30 cellular contexts compared by ENCODE assay signal in genomic region chr13:23584275-23584674, GRCh38.
"Had no signal": no experiment of that assay in that cellular context is flagged by ENCODE, and none has a peak within 500 bp of the region (broad histone marks: within the 10 kb centered on the region; RNA-seq: fewer than 3 reads in every experiment).

No MANE protein-coding gene starts in this region.

- DNase-seq: natural killer cell; occipital lobe; ovary; posterior cingulate gyrus; psoas muscle; right cardiac atrium; right lobe of liver; sigmoid colon; small intestine; stimulated activated CD4-positive, alpha-beta T cell treated with anti-CD3 and anti-CD28 coated beads, Interleukin-12 subunit alpha, Interleukin-12 subunit beta, amount 100 ng/mL, for 4 hours; stimulated activated CD4-positive, alpha-beta T cell treated with anti-CD3 and anti-CD28 coated beads, Interleukin-1b, Interleukin-23, amount 100 ng/mL, for 48 hours; stimulated activated CD4-positive, alpha-beta T cell treated with anti-CD3 and anti-CD28 coated beads, Interleukin-4, amount 100 ng/mL, for 1 hour; stimulated activated CD4-positive, alpha-beta T cell treated with anti-CD3 and anti-CD28 coated beads, Interleukin-4, amount 100 ng/mL, for 4 hours; stimulated activated CD8-positive, alpha-beta memory T cell treated with anti-CD3 and anti-CD28 coated beads, Interleukin-4, amount 100 ng/mL, for 48 hours; stimulated activated naive CD4-positive, alpha-beta T cell; stimulated activated naive CD8-positive, alpha-beta T cell treated with anti-CD3 and anti-CD28 coated beads, Interleukin-15, amount 100 ng/mL, for 72 hours; stimulated activated naive CD8-positive, alpha-beta T cell treated with anti-CD3 and anti-CD28 coated beads, Interleukin-15, Interleukin-2, amounts not matched to agents 100 U/mL and 50 U/mL, for 24 hours; substantia nigra; testis; tibial artery; transverse colon; upper lobe of right lung; uterus had no signal

- H3K27me3 Mint-ChIP-seq: type B pancreatic cell had no signal

- H3K4me3 Mint-ChIP-seq: natural killer cell; nephron; neural progenitor cell; stimulated activated memory B cell treated with anti-CD40 and anti-IgM and Interleukin-4, amounts not matched to agents 10 μg/mL and 1 μg/mL and 100 μg/mL, for 72 hours; stimulated activated naive CD8-positive, alpha-beta T cell treated with anti-CD3 and anti-CD28 coated beads, Interleukin-15, amount 100 ng/mL, for 72 hours; type B pancreatic cell had no signal

- H3K4me3 ChIP-seq: neural progenitor cell, ovary, psoas muscle, right lobe of liver, sigmoid colon, suprapubic skin, testis, tibial artery, transverse colon, upper lobe of right lung, uterus had no signal

- H3K36me3 Mint-ChIP-seq: natural killer cell; stimulated activated memory B cell treated with anti-CD40 and anti-IgM and Interleukin-4, amounts not matched to agents 10 μg/mL and 1 μg/mL and 100 μg/mL, for 72 hours had no signal

- H3K36me3 ChIP-seq: neural progenitor cell, ovary, right lobe of liver, sigmoid colon, suprapubic skin, tibial artery, transverse colon, upper lobe of right lung, uterus had no signal

- H3K9me3 Mint-ChIP-seq: natural killer cell; nephron; neural progenitor cell; stimulated activated memory B cell treated with anti-CD40 and anti-IgM and Interleukin-4, amounts not matched to agents 10 μg/mL and 1 μg/mL and 100 μg/mL, for 72 hours; stimulated activated naive CD8-positive, alpha-beta T cell treated with anti-CD3 and anti-CD28 coated beads, Interleukin-15, amount 100 ng/mL, for 72 hours; type B pancreatic cell had no signal

- H3K27ac ChIP-seq: neural progenitor cell, ovary, parathyroid adenoma, psoas muscle, right lobe of liver, sigmoid colon, suprapubic skin, testis, tibial artery, transverse colon, upper lobe of right lung, uterus had no signal

- H3K4me1 ChIP-seq: parathyroid adenoma, psoas muscle, testis, uterus had no signal

- H3K9me3 ChIP-seq: ovary, psoas muscle, right lobe of liver, sigmoid colon, suprapubic skin, testis, tibial artery, transverse colon, upper lobe of right lung, uterus had no signal

- ATAC-seq: natural killer cell; psoas muscle; right cardiac atrium; right lobe of liver; stimulated activated memory B cell treated with anti-CD40 and anti-IgM and Interleukin-4, amounts not matched to agents 10 μg/mL and 1 μg/mL and 100 μg/mL, for 72 hours; stimulated activated naive CD8-positive, alpha-beta T cell treated with anti-CD3 and anti-CD28 coated beads, Interleukin-15, amount 100 ng/mL, for 72 hours; stimulated activated naive CD8-positive, alpha-beta T cell treated with anti-CD3 and anti-CD28 coated beads, Interleukin-15, Interleukin-2, amounts not matched to agents 100 U/mL and 50 U/mL, for 24 hours; upper lobe of right lung had no signal

- H3K27me3 ChIP-seq: ovary, suprapubic skin, testis, upper lobe of right lung, uterus had no signal

- H3K27ac Mint-ChIP-seq: natural killer cell; nephron; neural progenitor cell; progenitor cell of endocrine pancreas; stimulated activated memory B cell treated with anti-CD40 and anti-IgM and Interleukin-4, amounts not matched to agents 10 μg/mL and 1 μg/mL and 100 μg/mL, for 72 hours; stimulated activated naive CD8-positive, alpha-beta T cell treated with anti-CD3 and anti-CD28 coated beads, Interleukin-15, amount 100 ng/mL, for 72 hours; type B pancreatic cell had no signal
